ENCODE assay signal across 8 cellular contexts in the genomic region with DNA sequence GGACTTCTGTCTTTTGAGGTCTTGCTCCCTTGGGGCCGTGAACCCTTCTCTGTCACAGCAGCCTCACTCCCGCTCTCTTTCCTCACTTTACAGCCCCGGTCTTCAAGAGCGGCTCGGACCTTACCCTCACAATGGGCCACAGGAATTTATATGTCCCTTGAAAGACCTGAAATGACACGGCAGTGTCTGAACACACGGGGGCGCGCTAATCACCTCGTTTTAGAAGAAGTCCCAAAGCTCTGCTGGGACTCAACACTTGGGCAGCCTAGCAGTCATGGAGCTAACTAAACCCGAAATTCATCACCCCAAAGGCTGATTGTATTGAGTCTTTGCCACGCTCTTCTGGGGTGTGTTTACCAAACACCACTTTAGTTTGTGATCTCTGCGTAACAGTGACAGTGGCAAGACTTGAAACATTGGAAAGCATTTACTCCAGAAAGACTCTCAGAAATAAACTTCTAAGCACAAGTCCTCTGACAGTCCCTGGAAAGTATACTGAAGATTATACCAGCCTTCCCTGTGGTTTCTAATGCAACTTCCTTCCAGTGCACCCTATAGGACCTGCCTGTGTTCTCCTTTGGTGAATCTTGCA. TPM values are rescaled to one million over a fixed set of nuclear protein-coding genes. Genes with fewer than 3 reads are reported as not detected.
DNase-seq lines count a peak whose midpoint lies in the region; ATAC-seq and TF ChIP-seq lines count a peak whose summit lies in the region.

No MANE protein-coding gene starts in this region.

- DNase-seq in EL: peak; percentile 81
- peak in 1 of 2 experiments; percentile 6 for DNase-seq in PC-9
- DNase-seq in amniotic stem cell (lab: John Stamatoyannopoulos, UW): peak; percentile 52
- peak; percentile 87 for DNase-seq in hepatocyte (ENCODE audit: low spot score)
- DNase-seq in skeletal muscle cell (ENCODE audit: low read depth): peak; percentile 15

- TF ChIP-seq CTCF in PC-9 (conservative IDR thresholded peaks at IDR 0.05): peak; percentile 58
- peak; percentile 74 for TF ChIP-seq CTCF in hepatocyte (IDR thresholded peaks at IDR 0.05; ENCODE audit: poor library complexity)

- WGBS in hepatocyte (ENCODE audit: low lambda C conversion rate, missing lambda C conversion rate): 22% methylated on average over 13 of the region's 13 CpGs

- no peaks in the 10 kb centered on the region for H3K9me3 ChIP-seq in PC-9 (ENCODE audit: insufficient read depth, low read depth)
- H3K9me3 ChIP-seq in hepatocyte (ENCODE audit: low read depth): no peaks in the 10 kb centered on the region

- H3K4me1 ChIP-seq in PC-9 (replicated peaks; ENCODE audit: insufficient read depth): no peaks in the 10 kb centered on the region
- no peaks in the 10 kb centered on the region for H3K4me1 ChIP-seq in hepatocyte (ENCODE audit: insufficient read depth)

- no peaks in the 10 kb centered on the region for H3K9me2 ChIP-seq in PC-9 (ENCODE audit: insufficient read depth)
- no peaks in the 10 kb centered on the region for H3K9me2 ChIP-seq in hepatocyte (replicated peaks; ENCODE audit: insufficient read depth)

- POLR2A ChIA-PET in PC-9 (lab: Charles Lee; ENCODE audit: unreplicated experiment): no interaction called here

- H2AFZ ChIP-seq in PC-9: no peak overlapping the region
- no peak overlapping the region for H2AFZ ChIP-seq in hepatocyte

- BruUV-seq in PC-9 (replicated peaks; lab: Mats Ljungman, UMichigan): no TSS peak

- H3K27ac ChIP-seq in PC-9: no peak overlapping the region
- no peak overlapping the region for H3K27ac ChIP-seq in hepatocyte

- H3K27me3 ChIP-seq in PC-9 (ENCODE audit: insufficient read depth, low read depth) (peaks cover 5% of the 10 kb centered on the region; the same call in 1 of the 2 replicates), hepatocyte (no peaks in the 10 kb centered on the region)

- intact Hi-C loops in PC-9 (cut with micrococcal nuclease; ENCODE audit: unreplicated experiment): no loop called here

- ATAC-seq in HG02678 (IDR thresholded peaks at IDR 0.05; ENCODE audit: unreplicated experiment): peak; percentile 45
- no peak for ATAC-seq in GM18519 (IDR thresholded peaks at IDR 0.05; ENCODE audit: low FRiP score, unreplicated experiment)
- no peak for ATAC-seq in GM18867 (IDR thresholded peaks at IDR 0.05; ENCODE audit: unreplicated experiment)

- H4K20me1 ChIP-seq in PC-9 (ENCODE audit: insufficient read depth): no peaks in the 10 kb centered on the region
- no peaks in the 10 kb centered on the region for H4K20me1 ChIP-seq in hepatocyte (ENCODE audit: insufficient read depth, poor library complexity, severe bottlenecking)

- no peaks in the 10 kb centered on the region for H3K36me3 ChIP-seq in PC-9 (ENCODE audit: low read depth)
- H3K36me3 ChIP-seq in hepatocyte (replicated peaks; ENCODE audit: insufficient read depth, low read depth): no peaks in the 10 kb centered on the region

- no peak overlapping the region for H3K4me2 ChIP-seq in PC-9
- peak overlapping the region; percentile 28 for H3K4me2 ChIP-seq in hepatocyte

- H3F3A ChIP-seq in PC-9 (ENCODE audit: insufficient read depth, low read depth): no peaks in the 10 kb centered on the region

- CTCF ChIA-PET in PC-9 (lab: Charles Lee): no interaction called here

- H3K4me3 ChIP-seq in PC-9: no peak overlapping the region
- no peak overlapping the region for H3K4me3 ChIP-seq in hepatocyte
- peak overlapping the region; percentile 6 for H3K4me3 ChIP-seq in skeletal muscle cell (ENCODE audit: low read depth, low read length)

- no peaks in the 10 kb centered on the region for H3K79me2 ChIP-seq in PC-9 (ENCODE audit: low read depth)
- no peaks in the 10 kb centered on the region for H3K79me2 ChIP-seq in hepatocyte

RNA-seq across cellular contexts. Expression of a gene that starts 29.0 kb away (rescaled TPM):
- total RNA-seq in PC-9 (2021) (not detected in 2 replicates), hepatocyte (8.0 and 10.8 TPM in 2 replicates)
- 13.2 and 16.7 TPM in 2 replicates for polyA plus RNA-seq in hepatocyte

RNA-seq across cellular contexts. Expression of a gene that starts 35.2 kb away (rescaled TPM):
- not detected in 2 replicates for total RNA-seq in PC-9 (2021)
- 5,074 and 5,718 TPM in 2 replicates for total RNA-seq in hepatocyte
- polyA plus RNA-seq in hepatocyte: 3,463 and 3,480 TPM in 2 replicates

RNA-seq across cellular contexts. Expression of a gene that starts 52.4 kb away (rescaled TPM):
- total RNA-seq in PC-9 (2021) (not detected in 2 replicates), hepatocyte (0.60 TPM in 1 of 2 replicates, not detected in the other)
- not detected in 2 replicates for polyA plus RNA-seq in hepatocyte

RNA-seq across cellular contexts. Expression of a gene that starts 57.1 kb away (rescaled TPM):
- total RNA-seq in PC-9 (2021): not detected in 2 replicates
- total RNA-seq in hepatocyte: not detected in 2 replicates
- not detected in 2 replicates for polyA plus RNA-seq in hepatocyte

Comparison
In these comparisons a context has a peak if more than half of its experiments do, and no peak if none do; other contexts are left out.
1. RNA of a gene that starts 35.2 kb away (total RNA-seq): 5,074 to 5,718 TPM in hepatocyte; not detected in PC-9; every median in the first group is over 1,000 times any median in the second.